In the genomic region with DNA sequence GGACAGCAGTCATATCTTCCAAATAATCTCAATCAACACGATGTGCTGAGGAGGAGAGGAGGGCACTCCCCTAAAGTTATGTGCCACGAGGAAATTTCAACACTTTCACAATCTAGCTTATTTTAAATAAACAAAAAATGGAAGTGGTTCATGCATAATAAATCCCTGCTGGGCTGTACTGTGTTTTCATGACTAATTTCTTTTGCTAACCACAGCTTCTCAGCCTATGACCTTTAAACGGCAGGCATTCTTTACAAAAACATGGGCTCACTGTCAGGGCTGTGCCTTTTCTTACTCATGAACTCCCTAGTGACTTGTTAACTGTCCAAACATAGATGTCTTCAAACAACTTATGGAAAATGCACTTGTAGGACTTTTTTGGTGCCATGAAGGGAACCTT, we compare ENCODE assay signal across 1 cellular context.
TF ChIP-seq lines count a peak whose summit lies in the region.

No MANE protein-coding gene starts in this region.

TF ChIP-seq in HEK293, 187 proteins besides CTCF, POLR2A, EP300 and RAD21 (continued from another document):
- TF ChIP-seq ZNF658 (tag by site-specific recombination; IDR thresholded peaks at IDR 0.05), result no peak
- no peak for TF ChIP-seq ZNF623 (tag by site-specific recombination; IDR thresholded peaks at IDR 0.05)
- no peak for TF ChIP-seq SETDB1 (IDR thresholded peaks at IDR 0.05; ENCODE audit: insufficient read length, low read length)
- no peak for TF ChIP-seq ZNF202 (tag by site-specific recombination; IDR thresholded peaks at IDR 0.05; ENCODE audit: borderline replicate concordance)
- TF ChIP-seq, protein P1, sequence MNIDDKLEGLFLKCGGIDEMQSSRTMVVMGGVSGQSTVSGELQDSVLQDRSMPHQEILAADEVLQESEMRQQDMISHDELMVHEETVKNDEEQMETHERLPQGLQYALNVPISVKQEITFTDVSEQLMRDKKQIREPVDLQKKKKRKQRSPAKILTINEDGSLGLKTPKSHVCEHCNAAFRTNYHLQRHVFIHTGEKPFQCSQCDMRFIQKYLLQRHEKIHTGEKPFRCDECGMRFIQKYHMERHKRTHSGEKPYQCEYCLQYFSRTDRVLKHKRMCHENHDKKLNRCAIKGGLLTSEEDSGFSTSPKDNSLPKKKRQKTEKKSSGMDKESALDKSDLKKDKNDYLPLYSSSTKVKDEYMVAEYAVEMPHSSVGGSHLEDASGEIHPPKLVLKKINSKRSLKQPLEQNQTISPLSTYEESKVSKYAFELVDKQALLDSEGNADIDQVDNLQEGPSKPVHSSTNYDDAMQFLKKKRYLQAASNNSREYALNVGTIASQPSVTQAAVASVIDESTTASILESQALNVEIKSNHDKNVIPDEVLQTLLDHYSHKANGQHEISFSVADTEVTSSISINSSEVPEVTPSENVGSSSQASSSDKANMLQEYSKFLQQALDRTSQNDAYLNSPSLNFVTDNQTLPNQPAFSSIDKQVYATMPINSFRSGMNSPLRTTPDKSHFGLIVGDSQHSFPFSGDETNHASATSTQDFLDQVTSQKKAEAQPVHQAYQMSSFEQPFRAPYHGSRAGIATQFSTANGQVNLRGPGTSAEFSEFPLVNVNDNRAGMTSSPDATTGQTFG (tag by site-specific recombination; IDR thresholded peaks at IDR 0.05; ENCODE audit: borderline replicate concordance), result no peak
- TF ChIP-seq ZBTB20 (tag by site-specific recombination; IDR thresholded peaks at IDR 0.05), result no peak
- TF ChIP-seq ZEB2 (tag by site-specific recombination; IDR thresholded peaks at IDR 0.05), result peak; percentile 93
- no peak for TF ChIP-seq ZNF433 (tag by site-specific recombination; IDR thresholded peaks at IDR 0.05; ENCODE audit: low read depth)
- TF ChIP-seq, protein P2, sequence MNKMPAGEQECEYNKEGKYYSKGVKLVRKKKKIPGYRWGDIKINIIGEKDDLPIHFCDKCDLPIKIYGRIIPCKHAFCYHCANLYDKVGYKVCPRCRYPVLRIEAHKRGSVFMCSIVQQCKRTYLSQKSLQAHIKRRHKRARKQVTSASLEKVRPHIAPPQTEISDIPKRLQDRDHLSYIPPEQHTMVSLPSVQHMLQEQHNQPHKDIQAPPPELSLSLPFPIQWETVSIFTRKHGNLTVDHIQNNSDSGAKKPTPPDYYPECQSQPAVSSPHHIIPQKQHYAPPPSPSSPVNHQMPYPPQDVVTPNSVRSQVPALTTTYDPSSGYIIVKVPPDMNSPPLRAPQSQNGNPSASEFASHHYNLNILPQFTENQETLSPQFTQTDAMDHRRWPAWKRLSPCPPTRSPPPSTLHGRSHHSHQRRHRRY (tag by site-specific recombination; IDR thresholded peaks at IDR 0.05), result no peak
- no peak for TF ChIP-seq ZNF777 (tag by site-specific recombination; IDR thresholded peaks at IDR 0.05; ENCODE audit: borderline replicate concordance)
- TF ChIP-seq MZF1 (tag by site-specific recombination; IDR thresholded peaks at IDR 0.05; ENCODE audit: borderline replicate concordance), result 0 out of 2 replicates have a peak, but pooled peaks have one; percentile 37
- TF ChIP-seq ZNF654 (tag by site-specific recombination; IDR thresholded peaks at IDR 0.05; ENCODE audit: low read depth), result no peak
- TF ChIP-seq, protein P3, sequence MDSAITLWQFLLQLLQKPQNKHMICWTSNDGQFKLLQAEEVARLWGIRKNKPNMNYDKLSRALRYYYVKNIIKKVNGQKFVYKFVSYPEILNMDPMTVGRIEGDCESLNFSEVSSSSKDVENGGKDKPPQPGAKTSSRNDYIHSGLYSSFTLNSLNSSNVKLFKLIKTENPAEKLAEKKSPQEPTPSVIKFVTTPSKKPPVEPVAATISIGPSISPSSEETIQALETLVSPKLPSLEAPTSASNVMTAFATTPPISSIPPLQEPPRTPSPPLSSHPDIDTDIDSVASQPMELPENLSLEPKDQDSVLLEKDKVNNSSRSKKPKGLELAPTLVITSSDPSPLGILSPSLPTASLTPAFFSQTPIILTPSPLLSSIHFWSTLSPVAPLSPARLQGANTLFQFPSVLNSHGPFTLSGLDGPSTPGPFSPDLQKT (IDR thresholded peaks at IDR 0.05; ENCODE audit: borderline replicate concordance, low read depth, low read length), result no peak
- TF ChIP-seq, protein P4, sequence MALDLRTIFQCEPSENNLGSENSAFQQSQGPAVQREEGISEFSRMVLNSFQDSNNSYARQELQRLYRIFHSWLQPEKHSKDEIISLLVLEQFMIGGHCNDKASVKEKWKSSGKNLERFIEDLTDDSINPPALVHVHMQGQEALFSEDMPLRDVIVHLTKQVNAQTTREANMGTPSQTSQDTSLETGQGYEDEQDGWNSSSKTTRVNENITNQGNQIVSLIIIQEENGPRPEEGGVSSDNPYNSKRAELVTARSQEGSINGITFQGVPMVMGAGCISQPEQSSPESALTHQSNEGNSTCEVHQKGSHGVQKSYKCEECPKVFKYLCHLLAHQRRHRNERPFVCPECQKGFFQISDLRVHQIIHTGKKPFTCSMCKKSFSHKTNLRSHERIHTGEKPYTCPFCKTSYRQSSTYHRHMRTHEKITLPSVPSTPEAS (tag by site-specific recombination; IDR thresholded peaks at IDR 0.05), result peak; percentile 37; the same call in 1 of the 2 replicates
- TF ChIP-seq ZNF473 (tag by site-specific recombination; IDR thresholded peaks at IDR 0.05), result no peak
- TF ChIP-seq, protein P5, sequence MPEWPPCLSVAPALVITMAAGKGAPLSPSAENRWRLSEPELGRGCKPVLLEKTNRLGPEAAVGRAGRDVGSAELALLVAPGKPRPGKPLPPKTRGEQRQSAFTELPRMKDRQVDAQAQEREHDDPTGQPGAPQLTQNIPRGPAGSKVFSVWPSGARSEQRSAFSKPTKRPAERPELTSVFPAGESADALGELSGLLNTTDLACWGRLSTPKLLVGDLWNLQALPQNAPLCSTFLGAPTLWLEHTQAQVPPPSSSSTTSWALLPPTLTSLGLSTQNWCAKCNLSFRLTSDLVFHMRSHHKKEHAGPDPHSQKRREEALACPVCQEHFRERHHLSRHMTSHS (tag by site-specific recombination; IDR thresholded peaks at IDR 0.05), result 0 out of 2 replicates have a peak, but pooled peaks have one; percentile 58
- TF ChIP-seq, protein P6, sequence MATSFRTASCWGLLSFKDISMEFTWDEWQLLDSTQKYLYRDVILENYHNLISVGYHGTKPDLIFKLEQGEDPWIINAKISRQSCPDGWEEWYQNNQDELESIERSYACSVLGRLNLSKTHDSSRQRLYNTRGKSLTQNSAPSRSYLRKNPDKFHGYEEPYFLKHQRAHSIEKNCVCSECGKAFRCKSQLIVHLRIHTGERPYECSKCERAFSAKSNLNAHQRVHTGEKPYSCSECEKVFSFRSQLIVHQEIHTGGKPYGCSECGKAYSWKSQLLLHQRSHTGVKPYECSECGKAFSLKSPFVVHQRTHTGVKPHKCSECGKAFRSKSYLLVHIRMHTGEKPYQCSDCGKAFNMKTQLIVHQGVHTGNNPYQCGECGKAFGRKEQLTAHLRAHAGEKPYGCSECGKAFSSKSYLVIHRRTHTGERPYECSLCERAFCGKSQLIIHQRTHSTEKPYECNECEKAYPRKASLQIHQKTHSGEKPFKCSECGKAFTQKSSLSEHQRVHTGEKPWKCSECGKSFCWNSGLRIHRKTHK (tag by site-specific recombination; IDR thresholded peaks at IDR 0.05), result no peak
- TF ChIP-seq ZFP3 (tag by site-specific recombination; IDR thresholded peaks at IDR 0.05; ENCODE audit: low read depth), result no peak
- TF ChIP-seq KLF9 (tag by site-specific recombination; IDR thresholded peaks at IDR 0.05; ENCODE audit: low read depth), result no peak
- TF ChIP-seq BCL11B (tag by site-specific recombination; IDR thresholded peaks at IDR 0.05; ENCODE audit: low read depth), result no peak
- no peak for TF ChIP-seq HOXC10 (CRISPR knock-in tag; IDR thresholded peaks at IDR 0.05)
- TF ChIP-seq ZNF624 (tag by site-specific recombination; IDR thresholded peaks at IDR 0.05), result no peak
- TF ChIP-seq ZNF621 (tag by site-specific recombination; IDR thresholded peaks at IDR 0.05), result no peak
- TF ChIP-seq, protein P7, sequence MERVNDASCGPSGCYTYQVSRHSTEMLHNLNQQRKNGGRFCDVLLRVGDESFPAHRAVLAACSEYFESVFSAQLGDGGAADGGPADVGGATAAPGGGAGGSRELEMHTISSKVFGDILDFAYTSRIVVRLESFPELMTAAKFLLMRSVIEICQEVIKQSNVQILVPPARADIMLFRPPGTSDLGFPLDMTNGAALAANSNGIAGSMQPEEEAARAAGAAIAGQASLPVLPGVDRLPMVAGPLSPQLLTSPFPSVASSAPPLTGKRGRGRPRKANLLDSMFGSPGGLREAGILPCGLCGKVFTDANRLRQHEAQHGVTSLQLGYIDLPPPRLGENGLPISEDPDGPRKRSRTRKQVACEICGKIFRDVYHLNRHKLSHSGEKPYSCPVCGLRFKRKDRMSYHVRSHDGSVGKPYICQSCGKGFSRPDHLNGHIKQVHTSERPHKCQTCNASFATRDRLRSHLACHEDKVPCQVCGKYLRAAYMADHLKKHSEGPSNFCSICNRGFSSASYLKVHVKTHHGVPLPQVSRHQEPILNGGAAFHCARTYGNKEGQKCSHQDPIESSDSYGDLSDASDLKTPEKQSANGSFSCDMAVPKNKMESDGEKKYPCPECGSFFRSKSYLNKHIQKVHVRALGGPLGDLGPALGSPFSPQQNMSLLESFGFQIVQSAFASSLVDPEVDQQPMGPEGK (tag by site-specific recombination; IDR thresholded peaks at IDR 0.05), result no peak
- TF ChIP-seq SP7 (tag by site-specific recombination; IDR thresholded peaks at IDR 0.05), result peak; percentile 71
- TF ChIP-seq ZNF585B (tag by site-specific recombination; IDR thresholded peaks at IDR 0.05), result no peak
- no peak for TF ChIP-seq ZNF394 (tag by site-specific recombination; IDR thresholded peaks at IDR 0.05; ENCODE audit: borderline replicate concordance)
- TF ChIP-seq ZNF223 (tag by site-specific recombination; IDR thresholded peaks at IDR 0.05), result no peak
- no peak for TF ChIP-seq TRIM28 (IDR thresholded peaks at IDR 0.05; ENCODE audit: borderline replicate concordance, low read length)
- TF ChIP-seq IKZF3 (tag by site-specific recombination; IDR thresholded peaks at IDR 0.05), result peak; percentile 91
- no peak for TF ChIP-seq ZNF112 (tag by site-specific recombination; IDR thresholded peaks at IDR 0.05)
- peak; percentile 90 for TF ChIP-seq OVOL3 (tag by site-specific recombination; IDR thresholded peaks at IDR 0.05)
- 0 out of 2 replicates have a peak, but pooled peaks have one; percentile 12 for TF ChIP-seq KLF1 (tag by site-specific recombination; IDR thresholded peaks at IDR 0.05)
- TF ChIP-seq ZNF560 (tag by site-specific recombination; IDR thresholded peaks at IDR 0.05; ENCODE audit: borderline replicate concordance), result no peak
- TF ChIP-seq, protein P8, sequence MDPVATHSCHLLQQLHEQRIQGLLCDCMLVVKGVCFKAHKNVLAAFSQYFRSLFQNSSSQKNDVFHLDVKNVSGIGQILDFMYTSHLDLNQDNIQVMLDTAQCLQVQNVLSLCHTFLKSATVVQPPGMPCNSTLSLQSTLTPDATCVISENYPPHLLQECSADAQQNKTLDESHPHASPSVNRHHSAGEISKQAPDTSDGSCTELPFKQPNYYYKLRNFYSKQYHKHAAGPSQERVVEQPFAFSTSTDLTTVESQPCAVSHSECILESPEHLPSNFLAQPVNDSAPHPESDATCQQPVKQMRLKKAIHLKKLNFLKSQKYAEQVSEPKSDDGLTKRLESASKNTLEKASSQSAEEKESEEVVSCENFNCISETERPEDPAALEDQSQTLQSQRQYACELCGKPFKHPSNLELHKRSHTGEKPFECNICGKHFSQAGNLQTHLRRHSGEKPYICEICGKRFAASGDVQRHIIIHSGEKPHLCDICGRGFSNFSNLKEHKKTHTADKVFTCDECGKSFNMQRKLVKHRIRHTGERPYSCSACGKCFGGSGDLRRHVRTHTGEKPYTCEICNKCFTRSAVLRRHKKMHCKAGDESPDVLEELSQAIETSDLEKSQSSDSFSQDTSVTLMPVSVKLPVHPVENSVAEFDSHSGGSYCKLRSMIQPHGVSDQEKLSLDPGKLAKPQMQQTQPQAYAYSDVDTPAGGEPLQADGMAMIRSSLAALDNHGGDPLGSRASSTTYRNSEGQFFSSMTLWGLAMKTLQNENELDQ (tag by site-specific recombination; IDR thresholded peaks at IDR 0.05; ENCODE audit: low read depth), result no peak
- TF ChIP-seq ZNF426 (tag by site-specific recombination; IDR thresholded peaks at IDR 0.05), result no peak
- no peak for TF ChIP-seq EGR2 (tag by site-specific recombination; IDR thresholded peaks at IDR 0.05; ENCODE audit: low read depth)
- TF ChIP-seq BCL11A (tag by site-specific recombination; IDR thresholded peaks at IDR 0.05; ENCODE audit: low read depth), result 0 out of 2 replicates have a peak, but pooled peaks have one; percentile 48
- TF ChIP-seq ZNF707 (tag by site-specific recombination; IDR thresholded peaks at IDR 0.05), result no peak
- TF ChIP-seq ZNF830 (tag by site-specific recombination; IDR thresholded peaks at IDR 0.05; ENCODE audit: low read depth), result no peak
